ENCODE assay signal across 9 cellular contexts in genomic region chr17:64496786-64497564, GRCh38. TPM values are rescaled to one million over a fixed set of nuclear protein-coding genes. Genes with fewer than 3 reads are reported as not detected.
DNase-seq lines count a peak whose midpoint lies in the region; ATAC-seq, FAIRE-seq and TF ChIP-seq lines count a peak whose summit lies in the region.
"Had no signal": no experiment of that assay in that cellular context is flagged by ENCODE, and none has a peak within 500 bp of the region (broad histone marks: within the 10 kb centered on the region; RNA-seq: fewer than 3 reads in every experiment).

Gene POLG2, minus strand, starts transcription at chr17:64497054. Its CDS starts 86 bp downstream, at chr17:64496968.

- H3K4me3 ChIP-seq in small intestine (ENCODE audit: low read depth in 1 of 2, low read length in 2 of 2), result peak within 1 kb of the TSS; percentile 50 to 80

- H3K27me3 ChIP-seq in small intestine (ENCODE audit: control insufficient read depth in 2 of 2, insufficient read depth in 2 of 2, low read length in 2 of 2), result no peaks in the 10 kb centered on the region

- DNase-seq in AG08396 (ENCODE audit: low spot score) (peak; percentile 95), NCI-H2196 treated with DMSO at 0.1 percent for 48 hours (lab: John Stamatoyannopoulos, UW; ENCODE audit: unreplicated experiment) (peak; percentile 66), T47D (ENCODE audit: low read depth in 1 of 2, low spot score in 1 of 2) (peak; percentile 85 to 95), iPS-NIHi11 (ENCODE audit: low spot score) (peak; percentile 91), small intestine (peak; percentile 93)

- H3K36me3 ChIP-seq in small intestine (ENCODE audit: control insufficient read depth in 2 of 2, insufficient read depth in 2 of 2, low read length in 2 of 2), result peaks cover 14 to 23% of the 10 kb centered on the region in 2 donors

- 1% methylated on average over 47 to 50 of the region's 50 CpGs for WGBS in small intestine, 3 donors

- ATAC-seq in GM18907 (IDR thresholded peaks at IDR 0.05; ENCODE audit: unreplicated experiment) (peak; percentile 82), HG03139 (IDR thresholded peaks at IDR 0.05; ENCODE audit: unreplicated experiment) (peak; percentile 73)

- peak; percentile 55 for TF ChIP-seq CTCF in VCaP (conservative IDR thresholded peaks at IDR 0.05)

- H3K4me1 ChIP-seq in small intestine (ENCODE audit: control insufficient read depth in 2 of 2, insufficient read depth in 1 of 2, low read depth in 1 of 2, low read length in 1 of 2), result peaks cover 0 to 5% of the 10 kb centered on the region in 2 donors

- in situ Hi-C loops in T47D (cut with HindIII; ENCODE audit: low pct_unique_long_range_greater_than_20kb, low sequenced_read_pairs), result no loop called here

- FAIRE-seq in small intestine (lab: Jason Lieb, UNC), result no peak
- FAIRE-seq: TTC549 had no signal

- H3K27ac ChIP-seq in VCaP, result peak within 1 kb of the TSS; percentile 75
- H3K27ac ChIP-seq in small intestine (ENCODE audit: low read depth in 1 of 2, low read length in 1 of 2), result peak within 1 kb of the TSS; percentile 81 to 91

- no peaks in the 10 kb centered on the region for H3K9me3 ChIP-seq in small intestine (ENCODE audit: control insufficient read depth, low read depth)

RNA-seq across cellular contexts. Expression of gene POLG2, which starts in this region (rescaled TPM):
- 1 to 10 TPM; 3.2 to 6.6 (median 5.8) TPM for polyA plus RNA-seq in small intestine

Comparison
In these comparisons a context has a peak if more than half of its experiments do, and no peak if none do; other contexts are left out.
1. Peak in every context shown above with its lines: DNase-seq, ATAC-seq, H3K4me3 ChIP-seq and H3K27ac ChIP-seq.